ENCODE assay signal across 21 cellular contexts in genomic region chr1:2177946-2178538, GRCh38.
"Had no signal": no experiment of that assay in that cellular context is flagged by ENCODE, and none has a peak within 500 bp of the region (broad histone marks: within the 10 kb centered on the region; RNA-seq: fewer than 3 reads in every experiment).

No MANE protein-coding gene starts in this region.

- H3K27me3 ChIP-seq: dorsolateral prefrontal cortex, esophagus squamous epithelium, gastroesophageal sphincter, neutrophil, sigmoid colon had no signal

- H3K4me3 Mint-ChIP-seq: mesothelial cell of epicardium; natural killer cell; stimulated activated naive B cell treated with anti-CD40 and anti-IgM and Interleukin-4, amounts not matched to agents 10 μg/mL and 1 μg/mL and 100 μg/mL, for 72 hours had no signal

- DNase-seq: cortex of kidney; dorsolateral prefrontal cortex; effector CD8-positive, alpha-beta T cell; esophagus squamous epithelium; foreskin fibroblast; glutamatergic neuron; islet precursor cell; mammary epithelial cell; natural killer cell; sigmoid colon; stimulated activated CD4-positive, alpha-beta T cell treated with anti-CD3 and anti-CD28 coated beads, Interleukin-2, amount 100 ng/mL, for 24 hours; stimulated activated CD4-positive, alpha-beta T cell treated with anti-CD3 and anti-CD28 coated beads, Interleukin-4, amount 100 ng/mL, for 4 hours; stimulated activated naive B cell treated with anti-CD40 and anti-IgM and Interleukin-4, amounts not matched to agents 10 μg/mL and 1 μg/mL and 100 μg/mL, for 72 hours; trophoblast cell had no signal

- ATAC-seq: gastroesophageal sphincter; left lobe of liver; natural killer cell; stimulated activated naive B cell treated with anti-CD40 and anti-IgM and Interleukin-4, amounts not matched to agents 10 μg/mL and 1 μg/mL and 100 μg/mL, for 72 hours had no signal

- H3K27ac ChIP-seq: epithelial cell of prostate, esophagus squamous epithelium, gastroesophageal sphincter, neutrophil, sigmoid colon, skin epidermis had no signal

- FAIRE-seq: endometrium had no signal

- H3K27ac Mint-ChIP-seq: mesothelial cell of epicardium; natural killer cell; stimulated activated naive B cell treated with anti-CD40 and anti-IgM and Interleukin-4, amounts not matched to agents 10 μg/mL and 1 μg/mL and 100 μg/mL, for 72 hours had no signal

- H3K9me3 Mint-ChIP-seq: mesothelial cell of epicardium; natural killer cell; stimulated activated naive B cell treated with anti-CD40 and anti-IgM and Interleukin-4, amounts not matched to agents 10 μg/mL and 1 μg/mL and 100 μg/mL, for 72 hours had no signal

- H3K4me3 ChIP-seq: dorsolateral prefrontal cortex, esophagus squamous epithelium, gastroesophageal sphincter, sigmoid colon, skin epidermis had no signal

- H3K36me3 Mint-ChIP-seq: natural killer cell had no signal

- H3K9me3 ChIP-seq: esophagus squamous epithelium, gastroesophageal sphincter, neutrophil, sigmoid colon had no signal

- H3K27me3 Mint-ChIP-seq: stimulated activated naive B cell treated with anti-CD40 and anti-IgM and Interleukin-4, amounts not matched to agents 10 μg/mL and 1 μg/mL and 100 μg/mL, for 72 hours had no signal
